In the genomic region with DNA sequence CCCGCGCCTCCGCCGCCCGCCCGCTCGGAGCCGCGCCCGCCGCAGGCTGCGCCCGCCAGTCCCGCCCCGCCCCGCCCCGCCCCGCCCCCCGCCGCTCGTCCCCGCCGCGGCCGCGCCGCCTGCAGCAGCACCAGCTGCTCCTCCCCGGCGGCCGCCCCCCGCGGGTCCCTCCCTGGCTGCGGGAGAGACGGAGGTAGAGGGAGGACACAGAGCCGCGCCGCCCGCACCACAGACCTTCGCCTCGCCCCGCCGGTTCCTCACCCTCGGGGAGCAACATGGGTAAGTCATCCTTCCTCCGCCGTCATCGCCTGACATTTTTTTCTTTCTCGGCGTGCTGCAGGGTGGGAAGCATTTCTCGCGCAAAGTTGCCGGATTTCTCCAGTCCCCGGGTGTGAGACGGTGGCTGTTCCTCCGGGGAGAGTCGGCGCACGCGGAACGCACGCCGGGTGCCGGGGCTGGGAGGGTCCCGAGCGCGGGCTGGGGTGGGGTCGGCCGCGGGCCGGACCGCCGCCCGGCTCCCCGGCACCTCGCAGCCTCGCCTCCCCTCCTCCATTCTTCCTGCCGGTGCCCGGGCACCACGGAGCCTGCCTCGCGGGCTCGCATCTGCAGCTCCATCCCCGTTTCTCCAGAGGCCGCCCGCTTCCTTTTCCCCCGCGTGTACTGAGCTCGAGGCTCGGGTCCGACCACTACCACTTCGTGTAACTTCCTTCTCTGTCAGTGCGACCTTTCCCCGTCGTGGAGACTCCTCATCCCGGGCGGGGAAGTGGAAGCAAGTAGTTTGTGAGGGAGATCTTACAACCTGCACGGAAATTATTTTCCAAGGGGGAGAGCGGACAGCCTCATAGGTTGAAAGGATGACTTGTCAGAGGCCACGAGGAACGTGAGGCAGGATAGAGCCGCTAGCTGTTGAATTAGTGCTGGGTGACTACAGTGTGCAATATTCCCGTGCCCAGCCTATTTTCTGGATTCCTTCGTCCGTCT, we compare ENCODE assay signal across 8 cellular contexts. TPM values are rescaled to one million over a fixed set of nuclear protein-coding genes. Genes with fewer than 3 reads are reported as not detected.
DNase-seq lines count a peak whose midpoint lies in the region; ATAC-seq and TF ChIP-seq lines count a peak whose summit lies in the region.

A gene with protein sequence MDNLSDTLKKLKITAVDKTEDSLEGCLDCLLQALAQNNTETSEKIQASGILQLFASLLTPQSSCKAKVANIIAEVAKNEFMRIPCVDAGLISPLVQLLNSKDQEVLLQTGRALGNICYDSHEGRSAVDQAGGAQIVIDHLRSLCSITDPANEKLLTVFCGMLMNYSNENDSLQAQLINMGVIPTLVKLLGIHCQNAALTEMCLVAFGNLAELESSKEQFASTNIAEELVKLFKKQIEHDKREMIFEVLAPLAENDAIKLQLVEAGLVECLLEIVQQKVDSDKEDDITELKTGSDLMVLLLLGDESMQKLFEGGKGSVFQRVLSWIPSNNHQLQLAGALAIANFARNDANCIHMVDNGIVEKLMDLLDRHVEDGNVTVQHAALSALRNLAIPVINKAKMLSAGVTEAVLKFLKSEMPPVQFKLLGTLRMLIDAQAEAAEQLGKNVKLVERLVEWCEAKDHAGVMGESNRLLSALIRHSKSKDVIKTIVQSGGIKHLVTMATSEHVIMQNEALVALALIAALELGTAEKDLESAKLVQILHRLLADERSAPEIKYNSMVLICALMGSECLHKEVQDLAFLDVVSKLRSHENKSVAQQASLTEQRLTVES (plus strand): TSS at position 94 of the 981 bp plus-strand sequence. CDS start 182 bp downstream, at position 276.

- TF ChIP-seq CTCF in endothelial cell (IDR thresholded peaks at IDR 0.05; ENCODE audit: unreplicated experiment), result no peak

- peak within 1 kb of the TSS; percentile 96 for H3K4me3 Mint-ChIP-seq in activated CD4-positive, alpha-beta memory T cell treated with anti-CD3 and anti-CD28 coated beads, Interleukin-2, amount 10 ng/mL, durations not matched to agents 7 days and 5 days
- peak within 1 kb of the TSS; percentile 99 for H3K4me3 Mint-ChIP-seq in endothelial cell (ENCODE audit: unreplicated experiment)

- H3K4me1 Mint-ChIP-seq in activated CD4-positive, alpha-beta memory T cell treated with anti-CD3 and anti-CD28 coated beads, Interleukin-2, amount 10 ng/mL, durations not matched to agents 7 days and 5 days, result peaks cover 44% of the 10 kb centered on the region
- peaks cover 29% of the 10 kb centered on the region for H3K4me1 Mint-ChIP-seq in endothelial cell (ENCODE audit: unreplicated experiment)

- CTCF ChIA-PET in activated CD4-positive, alpha-beta memory T cell treated with anti-CD3 and anti-CD28 coated beads, Interleukin-2, amount 10 ng/mL, durations not matched to agents 7 days and 5 days (lab: Charles Lee), result interaction anchor here (0.6 to 1.4 kb wide), 10 partner anchors 8 to 734 kb away, joined by 3 to 5 read pairs (median 3); a partner anchor contains a TSS

- ATAC-seq in GM18511 (IDR thresholded peaks at IDR 0.05; ENCODE audit: unreplicated experiment), result peak; percentile 13
- ATAC-seq in HG03039 (IDR thresholded peaks at IDR 0.05; ENCODE audit: unreplicated experiment), result peak; percentile 14

- H3K9me3 Mint-ChIP-seq in activated CD4-positive, alpha-beta memory T cell treated with anti-CD3 and anti-CD28 coated beads, Interleukin-2, amount 10 ng/mL, durations not matched to agents 7 days and 5 days, result no peaks in the 10 kb centered on the region
- H3K9me3 Mint-ChIP-seq in endothelial cell (ENCODE audit: unreplicated experiment), result no peaks in the 10 kb centered on the region

- DNase-seq in 8988T (peak; percentile 70), NCI-H226 (peak; percentile 56), endothelial cell (ENCODE audit: low spot score) (no peak), mesenteric fat pad (ENCODE audit: low spot score) (peak; percentile 89)
- peak; percentile 42 for DNase-seq in activated CD4-positive, alpha-beta memory T cell treated with anti-CD3 and anti-CD28 coated beads, Interleukin-2, amount 10 ng/mL, durations not matched to agents 7 days and 5 days
- DNase-seq in stimulated activated CD8-positive, alpha-beta memory T cell treated with anti-CD3 and anti-CD28 coated beads, Interleukin-15, amount 100 ng/mL, for 48 hours (ENCODE audit: low read depth in 2 of 2), result peak; percentile 12 to 23

- peaks cover 20% of the 10 kb centered on the region for H3K36me3 Mint-ChIP-seq in activated CD4-positive, alpha-beta memory T cell treated with anti-CD3 and anti-CD28 coated beads, Interleukin-2, amount 10 ng/mL, durations not matched to agents 7 days and 5 days (ENCODE audit: low read depth)
- peaks cover 10% of the 10 kb centered on the region for H3K36me3 Mint-ChIP-seq in endothelial cell (ENCODE audit: low read depth, unreplicated experiment)

- POLR2A ChIA-PET in activated CD4-positive, alpha-beta memory T cell treated with anti-CD3 and anti-CD28 coated beads, Interleukin-2, amount 10 ng/mL, durations not matched to agents 7 days and 5 days (lab: Charles Lee), result interaction anchor here (0.7 to 3.8 kb wide), 27 partner anchors 9 to 1687 kb away, joined by 3 to 32 read pairs (median 5); a partner anchor contains a TSS

- H3K27me3 Mint-ChIP-seq in activated CD4-positive, alpha-beta memory T cell treated with anti-CD3 and anti-CD28 coated beads, Interleukin-2, amount 10 ng/mL, durations not matched to agents 7 days and 5 days, result no peaks in the 10 kb centered on the region
- peaks cover 18% of the 10 kb centered on the region for H3K27me3 Mint-ChIP-seq in endothelial cell (ENCODE audit: unreplicated experiment)

- H3K27ac Mint-ChIP-seq in activated CD4-positive, alpha-beta memory T cell treated with anti-CD3 and anti-CD28 coated beads, Interleukin-2, amount 10 ng/mL, durations not matched to agents 7 days and 5 days, result peak within 1 kb of the TSS; percentile 93
- H3K27ac Mint-ChIP-seq in endothelial cell (ENCODE audit: unreplicated experiment), result peak within 1 kb of the TSS; percentile 94

RNA-seq across cellular contexts. Expression of the gene that starts here (rescaled TPM):
- total RNA-seq in activated CD4-positive, alpha-beta memory T cell treated with anti-CD3 and anti-CD28 coated beads, Interleukin-2, amount 10 ng/mL, durations not matched to agents 7 days and 5 days, result 10 to 100 TPM; 46.1 to 50.4 TPM
- 67.8 TPM for total RNA-seq in endothelial cell (ENCODE audit: unreplicated experiment)
- 40.0 TPM for total RNA-seq in mesenteric fat pad
